1 cellular context compared by ENCODE assay signal in genomic region chr10:75234683-75235374, GRCh38.
TF ChIP-seq lines count a peak whose summit lies in the region.

No MANE protein-coding gene starts in this region.

TF ChIP-seq in H1, 55 proteins besides CTCF, POLR2A, EP300 and RAD21 (continued from another document):
- TF ChIP-seq GTF2F1 (IDR thresholded peaks at IDR 0.05; ENCODE audit: borderline replicate concordance, low read depth, low read length), result no peak
- TF ChIP-seq SAP30 (IDR thresholded peaks at IDR 0.05; ENCODE audit: insufficient read depth, insufficient replicate concordance, low read length), result no peak
- TF ChIP-seq SUZ12 (IDR thresholded peaks at IDR 0.05; ENCODE audit: low read length), result no peak
- TF ChIP-seq RXRA (IDR thresholded peaks at IDR 0.05; ENCODE audit: insufficient read depth, low read depth, low read length), result no peak
- TF ChIP-seq SRF (IDR thresholded peaks at IDR 0.05; ENCODE audit: low read depth, low read length), result no peak
- no peak for TF ChIP-seq BRCA1 (IDR thresholded peaks at IDR 0.05; ENCODE audit: low read depth, low read length)
- TF ChIP-seq NRF1 (IDR thresholded peaks at IDR 0.05; ENCODE audit: low read depth, low read length), result no peak
- no peak for TF ChIP-seq NANOG (IDR thresholded peaks at IDR 0.05; ENCODE audit: insufficient read depth, low read depth, low read length, poor library complexity, severe bottlenecking)
- no peak for TF ChIP-seq CREB1 (IDR thresholded peaks at IDR 0.05)
- peak; percentile 50 for TF ChIP-seq ASH2L (IDR thresholded peaks at IDR 0.05; ENCODE audit: low read length)
- TF ChIP-seq JUN (IDR thresholded peaks at IDR 0.05; ENCODE audit: low read depth, low read length), result no peak
- no peak for TF ChIP-seq SIX5 (IDR thresholded peaks at IDR 0.05; ENCODE audit: low read depth, low read length)
- no peak for TF ChIP-seq MAFK (IDR thresholded peaks at IDR 0.05; ENCODE audit: low read depth, low read length)
- TF ChIP-seq SP2 (IDR thresholded peaks at IDR 0.05; ENCODE audit: low read length), result no peak
- TF ChIP-seq E2F6 (IDR thresholded peaks at IDR 0.05), result peak; percentile 66
- TF ChIP-seq KDM1A (IDR thresholded peaks at IDR 0.05; ENCODE audit: borderline replicate concordance, low read length), result no peak
- TF ChIP-seq CBX8 (IDR thresholded peaks at IDR 0.05; ENCODE audit: borderline replicate concordance, low read depth, low read length), result no peak
- TF ChIP-seq EGR1 (IDR thresholded peaks at IDR 0.05; ENCODE audit: borderline replicate concordance, low read depth, low read length), result no peak
- peak in 1 of 2 experiments; percentile 62; a peak in 1 of 4 replicates for TF ChIP-seq HDAC2 (IDR thresholded peaks at IDR 0.05; ENCODE audit: borderline replicate concordance in 1 of 2, low read depth in 2 of 2, low read length in 2 of 2)
- TF ChIP-seq SIN3A (conservative IDR thresholded peaks at IDR 0.05 in 1 of 2, IDR thresholded peaks at IDR 0.05 in 1 of 2; ENCODE audit: low read depth in 1 of 2, low read length in 2 of 2), result peak in 1 of 2 experiments; percentile 67; a peak in 2 of 4 replicates
- no peak for TF ChIP-seq CHD2 (IDR thresholded peaks at IDR 0.05; ENCODE audit: low read length)
- no peak for TF ChIP-seq RBBP5 (IDR thresholded peaks at IDR 0.05; ENCODE audit: borderline replicate concordance, low read depth, low read length)
- TF ChIP-seq ZNF274 (IDR thresholded peaks at IDR 0.05; ENCODE audit: borderline replicate concordance, extremely low read depth, low read length), result no peak
- no peak for TF ChIP-seq POU5F1 (IDR thresholded peaks at IDR 0.05; ENCODE audit: low read depth, low read length)
- no peak for TF ChIP-seq CTBP2 (IDR thresholded peaks at IDR 0.05; ENCODE audit: borderline replicate concordance, insufficient read depth, insufficient read length, low read length)
- no peak for TF ChIP-seq CBX5 (IDR thresholded peaks at IDR 0.05; ENCODE audit: low read depth, low read length)
- no peak for TF ChIP-seq USF2 (IDR thresholded peaks at IDR 0.05; ENCODE audit: low read length)
- TF ChIP-seq EZH2 (IDR thresholded peaks at IDR 0.05; ENCODE audit: low read depth, low read length, severe bottlenecking), result no peak
- no peak for TF ChIP-seq RFX5 (IDR thresholded peaks at IDR 0.05; ENCODE audit: borderline replicate concordance, low read depth, low read length)
- no peak; the same call in 1 of the 2 replicates for TF ChIP-seq TAF1 (IDR thresholded peaks at IDR 0.05; ENCODE audit: low read depth, low read length)
- TF ChIP-seq PHF8 (conservative IDR thresholded peaks at IDR 0.05; ENCODE audit: low read depth, low read length), result no peak
- no peak for TF ChIP-seq POLR2AphosphoS5 (IDR thresholded peaks at IDR 0.05; ENCODE audit: low read depth, low read length)
- no peak for TF ChIP-seq BCL11A (IDR thresholded peaks at IDR 0.05; ENCODE audit: low read depth in 2 of 2, low read length in 2 of 2)
- TF ChIP-seq RNF2 (IDR thresholded peaks at IDR 0.05; ENCODE audit: borderline replicate concordance, low read depth, low read length, missing control alignments, poor library complexity, severe bottlenecking), result peak; percentile 26
- TF ChIP-seq GABPA (IDR thresholded peaks at IDR 0.05; ENCODE audit: borderline replicate concordance, insufficient read depth, low read length), result no peak
- TF ChIP-seq HDAC6 (IDR thresholded peaks at IDR 0.05; ENCODE audit: low read depth, low read length), result no peak
- TF ChIP-seq BACH1 (IDR thresholded peaks at IDR 0.05; ENCODE audit: low read length), result no peak
- TF ChIP-seq CHD7 (IDR thresholded peaks at IDR 0.05; ENCODE audit: insufficient replicate concordance, low read length), result no peak
- TF ChIP-seq YY1 (IDR thresholded peaks at IDR 0.05; ENCODE audit: low read depth, low read length), result 0 out of 2 replicates have a peak, but pooled peaks have one; percentile 19
- TF ChIP-seq, protein P1, sequence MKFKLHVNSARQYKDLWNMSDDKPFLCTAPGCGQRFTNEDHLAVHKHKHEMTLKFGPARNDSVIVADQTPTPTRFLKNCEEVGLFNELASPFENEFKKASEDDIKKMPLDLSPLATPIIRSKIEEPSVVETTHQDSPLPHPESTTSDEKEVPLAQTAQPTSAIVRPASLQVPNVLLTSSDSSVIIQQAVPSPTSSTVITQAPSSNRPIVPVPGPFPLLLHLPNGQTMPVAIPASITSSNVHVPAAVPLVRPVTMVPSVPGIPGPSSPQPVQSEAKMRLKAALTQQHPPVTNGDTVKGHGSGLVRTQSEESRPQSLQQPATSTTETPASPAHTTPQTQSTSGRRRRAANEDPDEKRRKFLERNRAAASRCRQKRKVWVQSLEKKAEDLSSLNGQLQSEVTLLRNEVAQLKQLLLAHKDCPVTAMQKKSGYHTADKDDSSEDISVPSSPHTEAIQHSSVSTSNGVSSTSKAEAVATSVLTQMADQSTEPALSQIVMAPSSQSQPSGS (IDR thresholded peaks at IDR 0.05; ENCODE audit: low read length), result no peak
- TF ChIP-seq TCF12 (IDR thresholded peaks at IDR 0.05; ENCODE audit: low read depth, low read length), result no peak
- no peak for TF ChIP-seq SIRT6 (IDR thresholded peaks at IDR 0.05; ENCODE audit: low read length)
- TF ChIP-seq KDM4A (IDR thresholded peaks at IDR 0.05; ENCODE audit: low read depth, low read length, severe bottlenecking), result peak; percentile 66
- no peak for TF ChIP-seq TAF7 (optimal IDR thresholded peaks at IDR 0.05; ENCODE audit: borderline replicate concordance, low read depth, low read length)
- no peak for TF ChIP-seq SP1 (IDR thresholded peaks at IDR 0.05; ENCODE audit: low read depth, low read length)
- TF ChIP-seq TEAD4 (IDR thresholded peaks at IDR 0.05; ENCODE audit: low read depth, low read length), result no peak
